ENCODE assay signal across 10 cellular contexts in the genomic region with DNA sequence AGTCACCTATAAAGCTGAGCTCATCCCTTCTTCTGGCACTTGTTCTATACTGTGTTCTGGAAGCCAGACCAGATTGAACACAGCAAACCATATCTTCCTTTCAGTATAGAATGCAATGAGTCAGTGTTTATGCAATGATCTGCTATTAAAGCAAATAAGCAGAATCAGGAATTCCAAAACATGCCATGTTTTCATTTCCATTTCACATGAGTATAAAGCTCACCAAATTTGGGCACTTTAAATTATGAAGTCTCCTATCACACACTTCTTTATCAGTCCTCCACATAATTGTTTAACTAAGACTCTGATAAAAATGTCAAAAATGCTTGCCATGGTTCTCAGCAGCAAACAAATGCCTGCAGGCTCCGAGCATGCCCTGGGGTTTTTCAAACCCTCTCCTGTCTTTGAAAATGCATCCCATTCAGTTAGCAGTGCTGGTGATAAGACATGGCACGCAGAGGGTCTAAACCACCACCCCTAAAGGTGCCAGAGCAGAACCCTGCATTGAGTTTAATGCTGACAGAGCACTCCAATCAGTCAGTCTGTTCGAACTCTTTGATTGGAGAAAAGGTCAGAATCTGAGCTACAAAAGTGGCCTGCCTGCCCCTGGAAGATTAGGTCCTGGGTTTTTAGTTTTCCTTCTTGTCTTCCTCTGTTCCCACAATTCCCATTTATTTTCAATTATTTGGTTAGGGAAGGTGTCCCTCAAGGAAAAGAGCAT.
DNase-seq lines count a peak whose midpoint lies in the region; ATAC-seq and TF ChIP-seq lines count a peak whose summit lies in the region.
"Had no signal": no experiment of that assay in that cellular context is flagged by ENCODE, and none has a peak within 500 bp of the region (broad histone marks: within the 10 kb centered on the region; RNA-seq: fewer than 3 reads in every experiment).

No MANE protein-coding gene starts in this region.

- peaks cover 0 to 21% of the 10 kb centered on the region in 2 experiments; a peak in 2 of 4 replicates for H3K4me1 ChIP-seq in SK-N-SH (ENCODE audit: control insufficient read depth in 1 of 2, insufficient read depth in 2 of 2, low read depth in 1 of 2, low read length in 1 of 2)
- H3K4me1 ChIP-seq in upper lobe of right lung, result peaks cover 17% of the 10 kb centered on the region

- TF ChIP-seq CTCF in SK-N-SH (IDR thresholded peaks at IDR 0.05), result no peak
- no peak for TF ChIP-seq CTCF in fibroblast of villous mesenchyme (IDR thresholded peaks at IDR 0.05; ENCODE audit: insufficient read depth, low read depth, low read length)
- TF ChIP-seq CTCF in upper lobe of right lung (IDR thresholded peaks at IDR 0.05), result no peak

- H2AFZ ChIP-seq in SK-N-SH (ENCODE audit: low read depth), result no peak overlapping the region

- H3K4me3 ChIP-seq in SK-N-SH (ENCODE audit: low read depth in 2 of 2, low read length in 1 of 2) (no peak overlapping the region), fibroblast of villous mesenchyme (ENCODE audit: low read depth, low read length) (no peak overlapping the region), upper lobe of right lung (no peak overlapping the region)
- H3K4me3 ChIP-seq: testis had no signal

- peaks cover 22% of the 10 kb centered on the region for H3K36me3 Mint-ChIP-seq in stimulated activated naive CD8-positive, alpha-beta T cell treated with anti-CD3 and anti-CD28 coated beads, Interleukin-15, Interleukin-2, amounts not matched to agents 100 ng/mL and 50 ng/mL, for 24 hours (ENCODE audit: low read depth)

- no peak for TF ChIP-seq EP300 in SK-N-SH (IDR thresholded peaks at IDR 0.05; ENCODE audit: borderline replicate concordance in 1 of 2, low read depth in 1 of 2, low read length in 1 of 2)

- ATAC-seq in stimulated activated naive CD8-positive, alpha-beta T cell treated with anti-CD3 and anti-CD28 coated beads, Interleukin-15, Interleukin-2, amounts not matched to agents 100 U/mL and 50 U/mL, for 24 hours, result no peak
- ATAC-seq in upper lobe of right lung (peak; percentile 63), GM18868 (IDR thresholded peaks at IDR 0.05; ENCODE audit: unreplicated experiment) (no peak)

- no peaks in the 10 kb centered on the region for H4K20me1 ChIP-seq in SK-N-SH (ENCODE audit: insufficient read depth)

- no peak for TF ChIP-seq RAD21 in SK-N-SH (IDR thresholded peaks at IDR 0.05; ENCODE audit: low read length)

- H3K4me3 Mint-ChIP-seq in stimulated activated naive CD8-positive, alpha-beta T cell treated with anti-CD3 and anti-CD28 coated beads, Interleukin-15, Interleukin-2, amounts not matched to agents 100 ng/mL and 50 ng/mL, for 24 hours, result no peak overlapping the region

- intact Hi-C loops in upper lobe of right lung (cut with DNase I), result no loop called here

- no peak overlapping the region for H3K9ac ChIP-seq in SK-N-SH

- H3K27me3 ChIP-seq in SK-N-SH (ENCODE audit: insufficient read depth) (no peaks in the 10 kb centered on the region), upper lobe of right lung (no peaks in the 10 kb centered on the region)
- H3K27me3 ChIP-seq: testis had no signal

- no peaks in the 10 kb centered on the region for H3K9me3 ChIP-seq in SK-N-SH
- H3K9me3 ChIP-seq in upper lobe of right lung, result no peaks in the 10 kb centered on the region
- H3K9me3 ChIP-seq: testis had no signal

- H3K27ac ChIP-seq in SK-N-SH (ENCODE audit: low read depth in 2 of 2, low read length in 1 of 2) (peak overlapping the region in 1 of 2 experiments; percentile 21; a peak in 1 of 4 replicates), upper lobe of right lung (peak overlapping the region; percentile 33)
- H3K27ac ChIP-seq: testis had no signal

- CTCF ChIA-PET in SK-N-SH (lab: Yijun Ruan, JAX), result interaction anchor here (1.0 to 1.5 kb wide), 2 partner anchors 63 to 141 kb away, joined by 3 to 4 read pairs; no protein-coding TSS in a partner anchor

- H3K4me2 ChIP-seq in SK-N-SH, result peak overlapping the region; percentile 32; the same call in 1 of the 2 replicates

- no peak for DNase-seq in stimulated activated naive CD8-positive, alpha-beta T cell treated with anti-CD3 and anti-CD28 coated beads, Interleukin-15, Interleukin-2, amounts not matched to agents 100 U/mL and 50 U/mL, for 24 hours
- DNase-seq in SK-N-SH, result no peak
- peak; percentile 89 for DNase-seq in fibroblast of villous mesenchyme (ENCODE audit: low read depth)
- no peak for DNase-seq in upper lobe of right lung
- no peak for DNase-seq in NCI-H128 (lab: John Stamatoyannopoulos, UW; ENCODE audit: unreplicated experiment)
- no peak for DNase-seq in NCI-H446 (lab: John Stamatoyannopoulos, UW)
- DNase-seq: glutamatergic neuron, testis had no signal

- peaks cover 16% of the 10 kb centered on the region; the same call in 1 of the 2 replicates for H3K79me2 ChIP-seq in SK-N-SH (ENCODE audit: insufficient read depth)

- H3K9me3 Mint-ChIP-seq in stimulated activated naive CD8-positive, alpha-beta T cell treated with anti-CD3 and anti-CD28 coated beads, Interleukin-15, Interleukin-2, amounts not matched to agents 100 ng/mL and 50 ng/mL, for 24 hours, result no peaks in the 10 kb centered on the region

- H3K4me1 Mint-ChIP-seq in stimulated activated naive CD8-positive, alpha-beta T cell treated with anti-CD3 and anti-CD28 coated beads, Interleukin-15, Interleukin-2, amounts not matched to agents 100 ng/mL and 50 ng/mL, for 24 hours (ENCODE audit: low read depth), result peaks cover 90% of the 10 kb centered on the region

- H3K27me3 Mint-ChIP-seq in stimulated activated naive CD8-positive, alpha-beta T cell treated with anti-CD3 and anti-CD28 coated beads, Interleukin-15, Interleukin-2, amounts not matched to agents 100 ng/mL and 50 ng/mL, for 24 hours, result no peaks in the 10 kb centered on the region

- POLR2A ChIA-PET in SK-N-SH (lab: Yijun Ruan, JAX), result no interaction called here

- H3K36me3 ChIP-seq in SK-N-SH (replicated peaks in 1 of 2; ENCODE audit: control insufficient read depth in 1 of 2, insufficient read depth in 2 of 2, low read length in 1 of 2) (peaks cover 0 to 22% of the 10 kb centered on the region in 2 experiments), upper lobe of right lung (no peaks in the 10 kb centered on the region)

- H3K27ac Mint-ChIP-seq in stimulated activated naive CD8-positive, alpha-beta T cell treated with anti-CD3 and anti-CD28 coated beads, Interleukin-15, Interleukin-2, amounts not matched to agents 100 ng/mL and 50 ng/mL, for 24 hours, result peak overlapping the region; percentile 69

- H3K9me2 ChIP-seq in SK-N-SH, result no peaks in the 10 kb centered on the region

- peaks cover 6% of the 10 kb centered on the region for H3F3A ChIP-seq in SK-N-SH (replicated peaks; ENCODE audit: insufficient read depth)

- WGBS in SK-N-SH (ENCODE audit: low lambda C conversion rate), result 88% methylated on average over 3 of the region's 3 CpGs

TF ChIP-seq in SK-N-SH, 30 proteins besides CTCF, POLR2A, EP300 and RAD21 (continues in another document):
- TF ChIP-seq RCOR1 (IDR thresholded peaks at IDR 0.05; ENCODE audit: low read length) (no peak), RXRA (IDR thresholded peaks at IDR 0.05; ENCODE audit: borderline replicate concordance, low read depth) (no peak), RFX5 (IDR thresholded peaks at IDR 0.05; ENCODE audit: low read length) (no peak), USF2 (IDR thresholded peaks at IDR 0.05; ENCODE audit: borderline replicate concordance, low read depth, low read length) (no peak), POLR2AphosphoS5 (IDR thresholded peaks at IDR 0.05; ENCODE audit: low read depth, low read length) (no peak), TAF1 (IDR thresholded peaks at IDR 0.05; ENCODE audit: borderline replicate concordance, low read depth, low read length) (no peak), GATA2 (CRISPR knock-in tag; IDR thresholded peaks at IDR 0.05) (no peak), EZH2phosphoT487 (IDR thresholded peaks at IDR 0.05; ENCODE audit: borderline replicate concordance, low read depth) (no peak), USF1 (IDR thresholded peaks at IDR 0.05; ENCODE audit: borderline replicate concordance, low read depth) (no peak), ELF1 (IDR thresholded peaks at IDR 0.05) (no peak), MEF2A (IDR thresholded peaks at IDR 0.05; ENCODE audit: borderline replicate concordance, low read depth) (no peak)
- TF ChIP-seq, protein P1, sequence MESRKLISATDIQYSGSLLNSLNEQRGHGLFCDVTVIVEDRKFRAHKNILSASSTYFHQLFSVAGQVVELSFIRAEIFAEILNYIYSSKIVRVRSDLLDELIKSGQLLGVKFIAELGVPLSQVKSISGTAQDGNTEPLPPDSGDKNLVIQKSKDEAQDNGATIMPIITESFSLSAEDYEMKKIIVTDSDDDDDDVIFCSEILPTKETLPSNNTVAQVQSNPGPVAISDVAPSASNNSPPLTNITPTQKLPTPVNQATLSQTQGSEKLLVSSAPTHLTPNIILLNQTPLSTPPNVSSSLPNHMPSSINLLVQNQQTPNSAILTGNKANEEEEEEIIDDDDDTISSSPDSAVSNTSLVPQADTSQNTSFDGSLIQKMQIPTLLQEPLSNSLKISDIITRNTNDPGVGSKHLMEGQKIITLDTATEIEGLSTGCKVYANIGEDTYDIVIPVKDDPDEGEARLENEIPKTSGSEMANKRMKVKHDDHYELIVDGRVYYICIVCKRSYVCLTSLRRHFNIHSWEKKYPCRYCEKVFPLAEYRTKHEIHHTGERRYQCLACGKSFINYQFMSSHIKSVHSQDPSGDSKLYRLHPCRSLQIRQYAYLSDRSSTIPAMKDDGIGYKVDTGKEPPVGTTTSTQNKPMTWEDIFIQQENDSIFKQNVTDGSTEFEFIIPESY (IDR thresholded peaks at IDR 0.05; ENCODE audit: borderline replicate concordance, low read depth), result no peak
